ENCODE assay signal across 7 cellular contexts in the genomic region with DNA sequence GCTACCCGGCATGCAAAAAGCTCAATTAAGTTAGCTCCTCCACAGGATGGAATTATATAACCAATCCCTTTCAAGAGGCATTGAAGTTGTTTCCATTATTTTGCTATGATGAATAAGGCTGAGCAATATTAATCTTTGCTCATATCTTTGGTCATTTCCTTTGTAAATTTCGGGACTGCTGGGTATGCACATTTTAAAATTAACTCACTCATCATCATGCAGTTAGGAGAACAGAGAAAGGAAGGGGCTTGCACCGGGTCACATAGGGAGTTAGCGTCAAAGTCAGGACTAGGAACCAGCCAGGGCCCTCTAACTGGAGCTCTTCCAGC. TPM values are rescaled to one million over a fixed set of nuclear protein-coding genes. Genes with fewer than 3 reads are reported as not detected.
A peak's percentile ranks its signal among the peaks of the same experiment; 100 is the strongest.
DNase-seq lines count a peak whose midpoint lies in the region; ATAC-seq and TF ChIP-seq lines count a peak whose summit lies in the region.

No MANE protein-coding gene starts in this region.

- H2BK120ac ChIP-seq in H9 (ENCODE audit: low read depth, low read length, poor library complexity, severe bottlenecking): no peak overlapping the region

- POLR2A ChIA-PET in RWPE1 (lab: Yijun Ruan, JAX; ENCODE audit: low non-redundant PET): interaction anchor here (0.6 to 1.5 kb wide), 4 partner anchors 11 to 504 kb away, joined by 3 to 10 read pairs (median 6); no protein-coding TSS in a partner anchor

- no peak overlapping the region for H2BK12ac ChIP-seq in H9 (ENCODE audit: insufficient read length, low read depth, low read length)

- no CpG with 5 or more reads among the region's 4 CpGs for WGBS in H9 (ENCODE audit: extremely low coverage, insufficient read length, low lambda C conversion rate)

- peaks cover 22% of the 10 kb centered on the region for H3K27me3 Mint-ChIP-seq in H9 (ENCODE audit: low read depth)

- H4K5ac ChIP-seq in H9 (ENCODE audit: insufficient read length, low read depth, low read length): no peak overlapping the region

- H2BK20ac ChIP-seq in H9 (ENCODE audit: low read depth, low read length, poor library complexity, severe bottlenecking): no peak overlapping the region

- H3K27ac ChIP-seq in H9 (ENCODE audit: insufficient read length, low read depth, low read length): no peak overlapping the region
- H3K27ac ChIP-seq in RWPE1: peak overlapping the region; percentile 85

- no peak overlapping the region for H3K18ac ChIP-seq in H9 (ENCODE audit: insufficient read length, low read depth, low read length)

- peaks cover 0 to 2% (median 0%) of the 10 kb centered on the region in 3 experiments; a peak in 2 of 7 replicates for H3K36me3 Mint-ChIP-seq in H9 (ENCODE audit: insufficient read depth in 1 of 3, low read depth in 3 of 3)
- peaks cover 15% of the 10 kb centered on the region for H3K36me3 Mint-ChIP-seq in stimulated activated effector memory CD8-positive, alpha-beta T cell treated with anti-CD3 and anti-CD28 coated beads, Interleukin-12 subunit alpha, Interleukin-12 subunit beta, amount 100 ng/mL, for 72 hours

- peaks cover 4% of the 10 kb centered on the region; the same call in 1 of the 2 replicates for H3K27me3 ChIP-seq in H9 (ENCODE audit: insufficient read depth, low read length)

- TF ChIP-seq CTCF in H9 (conservative IDR thresholded peaks at IDR 0.05) (no peak), RWPE1 (conservative IDR thresholded peaks at IDR 0.05; ENCODE audit: low read depth) (no peak), fibroblast of pulmonary artery (IDR thresholded peaks at IDR 0.05; ENCODE audit: low read length, missing control alignments) (no peak), GM13976 (IDR thresholded peaks at IDR 0.05; ENCODE audit: borderline replicate concordance, control extremely low read depth, extremely low read depth, insufficient read depth, missing control alignments) (no peak)

- no peaks in the 10 kb centered on the region for H4K20me1 ChIP-seq in H9 (ENCODE audit: control insufficient read depth, insufficient read depth, insufficient read length)

- H2AK5ac ChIP-seq in H9 (ENCODE audit: insufficient read length, low read length): no peak overlapping the region

- in situ Hi-C loops in GM13976 (cut with MboI; ENCODE audit: low sequenced_read_pairs, unreplicated experiment): no loop called here

- H3K9me3 Mint-ChIP-seq in H9: peaks cover 0 to 3% of the 10 kb centered on the region in 2 experiments; a peak in 3 of 5 replicates
- H3K9me3 Mint-ChIP-seq in stimulated activated effector memory CD8-positive, alpha-beta T cell treated with anti-CD3 and anti-CD28 coated beads, Interleukin-12 subunit alpha, Interleukin-12 subunit beta, amount 100 ng/mL, for 72 hours: no peaks in the 10 kb centered on the region

- H2AFZ ChIP-seq in H9 (ENCODE audit: low read length): no peak overlapping the region

- ATAC-seq in stimulated activated effector memory CD8-positive, alpha-beta T cell treated with anti-CD3 and anti-CD28 coated beads, Interleukin-12 subunit alpha, Interleukin-12 subunit beta, amount 100 ng/mL, for 72 hours: peak; percentile 24
- ATAC-seq in GM19467 (IDR thresholded peaks at IDR 0.05; ENCODE audit: unreplicated experiment): no peak

- H2BK5ac ChIP-seq in H9 (ENCODE audit: insufficient read length, low read length): no peak overlapping the region

- H3K4me3 ChIP-seq in fibroblast of pulmonary artery (replicated peaks; ENCODE audit: low read depth, low read length): peak overlapping the region; percentile 84

- peaks cover 7% of the 10 kb centered on the region for H3K23me2 ChIP-seq in H9 (ENCODE audit: insufficient read length, low read depth, low read length, poor library complexity, severe bottlenecking)

- no peak overlapping the region for H3K9ac ChIP-seq in H9 (ENCODE audit: extremely low read depth, insufficient read length, low read length)

- CTCF ChIA-PET in RWPE1 (lab: Yijun Ruan, JAX): interaction anchor here (0.6 to 1.2 kb wide), 4 partner anchors 14 to 140 kb away, joined by 3 to 5 read pairs (median 3); no protein-coding TSS in a partner anchor

- peak overlapping the region in 2 of 3 experiments; percentile 16 to 23; a peak in 1 of 7 replicates for H3K27ac Mint-ChIP-seq in H9
- H3K27ac Mint-ChIP-seq in stimulated activated effector memory CD8-positive, alpha-beta T cell treated with anti-CD3 and anti-CD28 coated beads, Interleukin-12 subunit alpha, Interleukin-12 subunit beta, amount 100 ng/mL, for 72 hours: peak overlapping the region; percentile 86

- no peak overlapping the region for H4K8ac ChIP-seq in H9 (replicated peaks; ENCODE audit: insufficient read length, low read depth, low read length)

- no peaks in the 10 kb centered on the region for H3K79me1 ChIP-seq in H9 (ENCODE audit: insufficient read depth, low read depth, low read length, poor library complexity, severe bottlenecking)

- DNase-seq in H9: no peak
- DNase-seq in RWPE1 (ENCODE audit: low spot score): no peak
- DNase-seq in fibroblast of pulmonary artery (ENCODE audit: low read depth): no peak
- no peak for DNase-seq in stimulated activated effector memory CD8-positive, alpha-beta T cell treated with anti-CD3 and anti-CD28 coated beads, Interleukin-12 subunit alpha, Interleukin-12 subunit beta, amount 100 ng/mL, for 72 hours (ENCODE audit: low spot score in 2 of 2)
- DNase-seq in dedifferentiated amniotic fluid mesenchymal stem cell (ENCODE audit: extremely low spot score): no peak
- DNase-seq in GM13976 (ENCODE audit: low spot score): no peak

- no peaks in the 10 kb centered on the region for H3K4me1 ChIP-seq in H9 (ENCODE audit: insufficient read depth, low read length)

- no peak overlapping the region for H4K91ac ChIP-seq in H9 (ENCODE audit: insufficient read length, low read depth, low read length)

- H2BK15ac ChIP-seq in H9 (ENCODE audit: low read depth, low read length): no peak overlapping the region

- H3K23ac ChIP-seq in H9 (ENCODE audit: insufficient read length, low read depth, low read length): no peak overlapping the region

- peak overlapping the region; percentile 2 for H3K4me2 ChIP-seq in H9 (ENCODE audit: insufficient read depth, insufficient read length, low read length)

- H3K14ac ChIP-seq in H9 (ENCODE audit: insufficient read depth, low read length): no peak overlapping the region

- H3K4me3 Mint-ChIP-seq in H9: peak overlapping the region; percentile 72 to 83
- H3K4me3 Mint-ChIP-seq in stimulated activated effector memory CD8-positive, alpha-beta T cell treated with anti-CD3 and anti-CD28 coated beads, Interleukin-12 subunit alpha, Interleukin-12 subunit beta, amount 100 ng/mL, for 72 hours: peak overlapping the region; percentile 78

- no peak overlapping the region for H3K56ac ChIP-seq in H9 (ENCODE audit: insufficient read length, low read depth, low read length)

- peaks cover 15 to 16% of the 10 kb centered on the region in 2 experiments for H3K4me1 Mint-ChIP-seq in H9
- peaks cover 45% of the 10 kb centered on the region for H3K4me1 Mint-ChIP-seq in stimulated activated effector memory CD8-positive, alpha-beta T cell treated with anti-CD3 and anti-CD28 coated beads, Interleukin-12 subunit alpha, Interleukin-12 subunit beta, amount 100 ng/mL, for 72 hours

- H3K79me2 ChIP-seq in H9 (ENCODE audit: insufficient read depth, low read length): no peaks in the 10 kb centered on the region

- no peak overlapping the region for H3K4ac ChIP-seq in H9 (ENCODE audit: low read depth, low read length)

- H3T11ph ChIP-seq in H9 (ENCODE audit: low read length): no peak overlapping the region

- H3K9me3 ChIP-seq in H9 (ENCODE audit: control insufficient read depth, low read depth, low read length): no peaks in the 10 kb centered on the region

RNA-seq across cellular contexts. Expression of a gene that starts 0.4 kb away (rescaled TPM):
- total RNA-seq in H9 (2021): 10.3 and 11.5 TPM in 2 replicates
